ENCODE assay signal across 20 cellular contexts in the genomic region with DNA sequence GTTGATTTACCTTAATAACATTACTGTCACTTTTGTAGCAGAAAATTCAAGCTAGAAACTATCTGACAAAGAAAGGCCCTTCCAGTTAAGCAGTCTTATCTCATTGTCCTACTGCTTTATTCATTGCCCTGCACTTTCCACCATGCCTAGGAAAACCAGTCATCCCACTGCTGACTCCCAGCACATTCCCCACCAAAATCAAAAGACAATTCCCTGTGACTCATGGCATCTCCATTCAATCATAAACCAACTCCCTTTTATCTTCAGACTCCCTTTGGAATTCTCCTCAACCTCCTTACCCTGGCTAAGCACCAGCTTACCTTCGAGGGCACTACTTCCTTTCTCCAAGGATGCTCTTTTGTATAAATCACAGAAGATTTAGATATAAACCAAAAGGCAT.
DNase-seq lines count a peak whose midpoint lies in the region; ATAC-seq, FAIRE-seq and TF ChIP-seq lines count a peak whose summit lies in the region.
"Had no signal": no experiment of that assay in that cellular context is flagged by ENCODE, and none has a peak within 500 bp of the region (broad histone marks: within the 10 kb centered on the region; RNA-seq: fewer than 3 reads in every experiment).

No MANE protein-coding gene starts in this region.

- no peak overlapping the region for H3K4me2 ChIP-seq in mesenchymal stem cell (ENCODE audit: low read length, poor library complexity, severe bottlenecking)
- H3K4me2 ChIP-seq: SK-N-SH had no signal

- no peaks in the 10 kb centered on the region for H3K27me3 ChIP-seq in Caco-2 (replicated peaks; ENCODE audit: control insufficient read depth, insufficient read depth, low read length)
- no peaks in the 10 kb centered on the region for H3K27me3 ChIP-seq in bronchial epithelial cell (ENCODE audit: control insufficient read depth, insufficient read depth, low read length)
- H3K27me3 ChIP-seq in mesenchymal stem cell (ENCODE audit: control insufficient read depth in 1 of 2, insufficient read depth in 1 of 2, low read length in 2 of 2) = no peaks in the 10 kb centered on the region
- H3K27me3 ChIP-seq: ascending aorta, BE2C, testis had no signal

- no peak overlapping the region for H2AK5ac ChIP-seq in mesenchymal stem cell (ENCODE audit: low read length, severe bottlenecking)

- 0 out of 2 replicates have a peak, but pooled peaks cover 2% of the 10 kb centered on the region for H3K9me3 ChIP-seq in Caco-2
- no peaks in the 10 kb centered on the region for H3K9me3 ChIP-seq in mesenchymal stem cell (ENCODE audit: control insufficient read depth, low read length)
- H3K9me3 ChIP-seq: ascending aorta, BE2C, SK-N-SH, testis had no signal

- H3K27ac ChIP-seq in mesenchymal stem cell (ENCODE audit: low read length, poor library complexity, severe bottlenecking) = peak overlapping the region; percentile 38
- H3K27ac ChIP-seq: ascending aorta, epithelial cell of prostate, testis had no signal

- H3K4me3 ChIP-seq in Caco-2 (ENCODE audit: low read depth, low read length) (no peak overlapping the region), bronchial epithelial cell (ENCODE audit: low read depth, low read length) (no peak overlapping the region), mesenchymal stem cell (ENCODE audit: insufficient read depth in 1 of 2, low read depth in 1 of 2, low read length in 2 of 2) (no peak overlapping the region)
- H3K4me3 ChIP-seq: ascending aorta, testis had no signal

- BruUV-seq in Caco-2 (replicated peaks; lab: Mats Ljungman, UMichigan) = no TSS peak

- DNase-seq in Caco-2 = peak; percentile 19 to 37
- peak; percentile 95 for DNase-seq in HT1080 (ENCODE audit: low read depth)
- peak; percentile 62 for DNase-seq in bronchial epithelial cell (ENCODE audit: low read depth)
- no peak for DNase-seq in mesenchymal stem cell
- no peak for DNase-seq in HTR-8/SVneo (ENCODE audit: insufficient read length, low spot score)
- DNase-seq: activated CD4-positive, alpha-beta T cell treated with anti-CD3 and anti-CD28 coated beads for 4 hours; activated CD8-positive, alpha-beta memory T cell treated with anti-CD3 and anti-CD28 coated beads, Interleukin-2, amount 50 U/mL, for 48 hours; BE2C; cortex of kidney; NCI-H1694; NCI-H446 treated with DMSO at 0.1 percent for 48 hours; SK-N-SH; stimulated activated CD4-positive, alpha-beta T cell treated with anti-CD3 and anti-CD28 coated beads, Interleukin-4, amount 100 ng/mL, for 24 hours; stimulated activated CD8-positive, alpha-beta memory T cell treated with anti-CD3 and anti-CD28 coated beads, Interleukin-4, amount 100 ng/mL, for 48 hours; testis had no signal

- POLR2A ChIA-PET in Caco-2 (lab: Charles Lee) = no interaction called here

- no peaks in the 10 kb centered on the region for H3K27me3 Mint-ChIP-seq in Caco-2 (ENCODE audit: insufficient read depth, unreplicated experiment)

- H3K27ac Mint-ChIP-seq in Caco-2 (ENCODE audit: unreplicated experiment) = no peak overlapping the region

- H3K4ac ChIP-seq in mesenchymal stem cell (ENCODE audit: low read depth in 1 of 2, low read length in 2 of 2) = no peak overlapping the region

- H2BK15ac ChIP-seq in mesenchymal stem cell (ENCODE audit: low read depth, poor library complexity, severe bottlenecking) = no peak overlapping the region

- no peaks in the 10 kb centered on the region; the same call in 1 of the 2 replicates for H3K36me3 ChIP-seq in Caco-2 (ENCODE audit: control insufficient read depth, insufficient read depth, low read length)
- H3K36me3 ChIP-seq in bronchial epithelial cell (ENCODE audit: control insufficient read depth, insufficient read depth, low read length) = no peaks in the 10 kb centered on the region
- H3K36me3 ChIP-seq in mesenchymal stem cell (ENCODE audit: control insufficient read depth in 1 of 2, insufficient read depth in 2 of 2, low read depth in 1 of 2, low read length in 2 of 2) = no peaks in the 10 kb centered on the region
- H3K36me3 ChIP-seq: ascending aorta, BE2C had no signal

- no peaks in the 10 kb centered on the region for H3K79me1 ChIP-seq in mesenchymal stem cell (replicated peaks; ENCODE audit: low read length, poor library complexity, severe bottlenecking)

- intact Hi-C loops in Caco-2 (cut with micrococcal nuclease; ENCODE audit: unreplicated experiment) = no loop called here

- no peak overlapping the region for H3K23ac ChIP-seq in mesenchymal stem cell (ENCODE audit: low read length in 2 of 2)

- peaks cover 10% of the 10 kb centered on the region for H3K4me1 Mint-ChIP-seq in Caco-2 (ENCODE audit: low read depth, unreplicated experiment)

- H2BK120ac ChIP-seq in mesenchymal stem cell (ENCODE audit: low read depth, low read length) = no peak overlapping the region

- FAIRE-seq in bronchial epithelial cell (lab: Jason Lieb, UNC) = no peak
- no peak for FAIRE-seq in HTR-8/SVneo (lab: Jason Lieb, UNC)

- no peak overlapping the region for H4K8ac ChIP-seq in mesenchymal stem cell (ENCODE audit: low read length)

- H3K4me1 ChIP-seq in Caco-2 (peaks cover 27% of the 10 kb centered on the region), mesenchymal stem cell (ENCODE audit: control insufficient read depth, insufficient read depth, low read depth, low read length) (peaks cover 2% of the 10 kb centered on the region)
- H3K4me1 ChIP-seq: ascending aorta, BE2C, testis had no signal

- TF ChIP-seq CTCF in Caco-2 (IDR thresholded peaks at IDR 0.05; ENCODE audit: insufficient read depth in 1 of 2, low read depth in 1 of 2, low read length in 1 of 2, severe bottlenecking in 1 of 2, unreplicated experiment in 1 of 2) (no peak), bronchial epithelial cell (IDR thresholded peaks at IDR 0.05; ENCODE audit: insufficient read depth, low read length, severe bottlenecking) (no peak)

- H2AFZ ChIP-seq in mesenchymal stem cell (ENCODE audit: low read depth, low read length) = no peak overlapping the region

- H3K18ac ChIP-seq in mesenchymal stem cell (ENCODE audit: low read depth in 1 of 2, low read length in 2 of 2) = no peak overlapping the region

- no peak overlapping the region for H3K14ac ChIP-seq in mesenchymal stem cell (ENCODE audit: low read length in 2 of 2)

- H2BK12ac ChIP-seq in mesenchymal stem cell (ENCODE audit: low read length in 2 of 2) = no peak overlapping the region

- no peaks in the 10 kb centered on the region for H3K9me3 Mint-ChIP-seq in Caco-2 (ENCODE audit: unreplicated experiment)

- WGBS in mesenchymal stem cell = 83% methylated on average over 1 of the region's 1 CpG

- no peak overlapping the region for H4K91ac ChIP-seq in mesenchymal stem cell (ENCODE audit: low read length)

- no peak for ATAC-seq in GM21528 (IDR thresholded peaks at IDR 0.05; ENCODE audit: low FRiP score, unreplicated experiment)
- ATAC-seq in HG03520 (IDR thresholded peaks at IDR 0.05; ENCODE audit: unreplicated experiment) = no peak
- no peak for ATAC-seq in HG02852 (IDR thresholded peaks at IDR 0.05; ENCODE audit: unreplicated experiment)

- H2BK5ac ChIP-seq in mesenchymal stem cell (ENCODE audit: low read depth, low read length, poor library complexity, severe bottlenecking) = no peak overlapping the region

- CTCF ChIA-PET in Caco-2 (lab: Charles Lee) = no interaction called here

- no peaks in the 10 kb centered on the region for H3K36me3 Mint-ChIP-seq in Caco-2 (ENCODE audit: insufficient read depth, unreplicated experiment)

- no peak overlapping the region for H3K4me3 Mint-ChIP-seq in Caco-2 (ENCODE audit: unreplicated experiment)

- H3K9ac ChIP-seq in mesenchymal stem cell (ENCODE audit: low read length) = no peak overlapping the region
- H3K9ac ChIP-seq: SK-N-SH had no signal

Comparison
In these comparisons a context has a peak if more than half of its experiments do, and no peak if none do; other contexts are left out.
1. DNase-seq: peak in Caco-2 (2 of 2), HT1080 (single experiment) and bronchial epithelial cell (single experiment); none in mesenchymal stem cell (single experiment) and HTR-8/SVneo (single experiment).